ENCODE assay signal across 9 cellular contexts in the genomic region with DNA sequence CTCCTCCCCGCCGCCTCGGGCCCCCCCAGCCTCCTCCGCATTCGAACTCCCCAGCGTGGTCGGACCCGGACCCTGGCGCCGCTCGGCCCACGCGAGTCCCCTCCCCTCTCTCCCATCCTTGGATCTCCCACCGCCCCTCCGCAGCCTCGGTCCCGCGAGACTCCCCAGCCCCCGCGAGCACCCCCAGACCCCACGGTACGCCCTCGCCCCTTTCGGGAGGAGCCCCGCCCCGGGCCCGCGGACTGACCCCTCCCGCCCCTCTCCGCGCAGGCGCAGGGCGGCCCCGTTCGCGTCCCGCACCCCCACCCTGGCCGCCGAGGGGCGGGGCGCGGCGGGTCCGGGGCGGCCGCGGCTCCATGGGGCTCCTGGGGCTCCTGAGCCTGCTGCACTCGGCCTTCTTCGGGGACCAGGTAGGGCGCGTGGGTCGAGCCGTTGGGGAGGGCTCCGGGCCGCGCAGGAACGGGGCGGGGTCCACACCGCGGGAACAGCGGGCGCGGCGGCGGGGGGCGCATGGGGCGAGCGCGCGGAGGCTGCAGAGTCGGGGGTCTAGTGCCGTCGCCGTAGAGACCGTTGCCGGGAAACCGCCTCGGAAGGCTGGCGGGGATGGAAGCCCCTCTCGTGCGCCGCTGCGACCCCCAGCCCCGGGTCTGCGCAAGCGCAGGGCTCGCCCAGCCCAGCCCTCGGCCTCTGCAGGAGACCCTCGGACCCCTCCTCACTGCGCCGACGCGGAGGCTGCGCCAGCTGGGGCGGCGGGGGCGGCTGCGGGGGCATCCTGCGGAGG. TPM values are rescaled to one million over a fixed set of nuclear protein-coding genes. Genes with fewer than 3 reads are reported as not detected.
DNase-seq lines count a peak whose midpoint lies in the region; ATAC-seq, FAIRE-seq and TF ChIP-seq lines count a peak whose summit lies in the region.
"Had no signal": no experiment of that assay in that cellular context is flagged by ENCODE, and none has a peak within 500 bp of the region (broad histone marks: within the 10 kb centered on the region; RNA-seq: fewer than 3 reads in every experiment).

No MANE protein-coding gene starts in this region.

- H3K4me1 ChIP-seq in A549 (peaks cover 40% of the 10 kb centered on the region), HUES48 (ENCODE audit: control insufficient read depth, insufficient read depth, low read length) (peaks cover 3% of the 10 kb centered on the region; the same call in 1 of the 2 replicates), iPS-20b (ENCODE audit: insufficient read depth, low read length) (no peaks in the 10 kb centered on the region; the same call in 1 of the 2 replicates)

- peak overlapping the region; percentile 63 for H3K4me3 ChIP-seq in A549
- peak overlapping the region; percentile 55 for H3K4me3 ChIP-seq in HUES48 (ENCODE audit: low read depth, low read length)
- peak overlapping the region; percentile 33 for H3K4me3 ChIP-seq in WI38 (ENCODE audit: low read depth, low read length)
- H3K4me3 ChIP-seq in iPS-20b (ENCODE audit: low read length) = peak overlapping the region; percentile 42; the same call in 1 of the 2 replicates

- 0% methylated on average over 8 of the region's 99 CpGs for WGBS in A549 (ENCODE audit: missing lambda C conversion rate)

- peak; percentile 52 to 67 for DNase-seq in A549 (ENCODE audit: low read depth in 1 of 2, low spot score in 1 of 2)
- no peak for DNase-seq in SKM-1 (lab: John Stamatoyannopoulos, UW; ENCODE audit: unreplicated experiment)
- DNase-seq in HT-29 (ENCODE audit: low spot score) = no peak
- DNase-seq in AML-193 (lab: John Stamatoyannopoulos, UW) = no peak

- no peak; the same call in 1 of the 2 replicates for TF ChIP-seq POLR2A in A549 (IDR thresholded peaks at IDR 0.05; ENCODE audit: low read length)

- no peak for TF ChIP-seq RAD21 in A549 (conservative IDR thresholded peaks at IDR 0.05 in 1 of 2, IDR thresholded peaks at IDR 0.05 in 1 of 2)

- H3K9ac ChIP-seq in HUES48 (ENCODE audit: low read depth, low read length) (no peak overlapping the region), iPS-20b (ENCODE audit: low read depth, low read length) (no peak overlapping the region)

- H3K9me3 ChIP-seq in A549 (no peaks in the 10 kb centered on the region), HUES48 (ENCODE audit: control insufficient read depth, insufficient read depth, low read length) (no peaks in the 10 kb centered on the region), iPS-20b (ENCODE audit: insufficient read depth, low read depth, low read length) (no peaks in the 10 kb centered on the region)
- H3K9me3 ChIP-seq: pancreas had no signal

- peak overlapping the region; percentile 91 for H3K4me2 ChIP-seq in A549

- CTCF ChIA-PET in A549 (lab: Yijun Ruan, JAX) = interaction anchor here (0.6 to 2.9 kb wide), 20 partner anchors 8 to 204 kb away, joined by 3 to 34 read pairs (median 3); a partner anchor contains a TSS

- no peak for FAIRE-seq in A549 (lab: Jason Lieb, UNC)
- FAIRE-seq: pancreas had no signal

- no peak for TF ChIP-seq CTCF in A549 (IDR thresholded peaks at IDR 0.05)
- no peak for TF ChIP-seq CTCF in WI38 (IDR thresholded peaks at IDR 0.05; ENCODE audit: low read depth, low read length)

- H3K27ac ChIP-seq in A549 = peak overlapping the region; percentile 79 to 96
- H3K27ac ChIP-seq in HUES48 (ENCODE audit: low read depth, low read length) = no peak overlapping the region
- no peak overlapping the region for H3K27ac ChIP-seq in iPS-20b (ENCODE audit: low read length)
- H3K27ac ChIP-seq: pancreas had no signal

- POLR2A ChIA-PET in A549 (lab: Yijun Ruan, JAX) = interaction anchor here (0.7 to 1.9 kb wide), 3 partner anchors 7 to 177 kb away, joined by 3 to 5 read pairs (median 3); a partner anchor contains a TSS

- TF ChIP-seq EP300 in A549 (IDR thresholded peaks at IDR 0.05) = no peak

- H3K36me3 ChIP-seq in HUES48 (ENCODE audit: control insufficient read depth, insufficient read depth, low read length) = peaks cover 17% of the 10 kb centered on the region
- H3K36me3 ChIP-seq in iPS-20b (ENCODE audit: insufficient read depth, low read depth, low read length) = peaks cover 16% of the 10 kb centered on the region

- ATAC-seq in A549 (peak; percentile 30 to 44), HG02623 (IDR thresholded peaks at IDR 0.05; ENCODE audit: unreplicated experiment) (no peak)

- peaks cover 51% of the 10 kb centered on the region for H3K27me3 ChIP-seq in HUES48 (ENCODE audit: control insufficient read depth, insufficient read depth, low read length)
- peaks cover 59% of the 10 kb centered on the region for H3K27me3 ChIP-seq in iPS-20b (ENCODE audit: insufficient read depth, low read length)

TF ChIP-seq in A549, 52 proteins besides CTCF, POLR2A, EP300 and RAD21 (continues in another document):
- TF ChIP-seq HOXB13 (CRISPR knock-in tag; IDR thresholded peaks at IDR 0.05; ENCODE audit: low read depth) (no peak), HDAC2 (IDR thresholded peaks at IDR 0.05) (no peak), MAFK (IDR thresholded peaks at IDR 0.05; ENCODE audit: partially characterized antibody) (no peak), ZSCAN20 (CRISPR knock-in tag; IDR thresholded peaks at IDR 0.05) (no peak), PHF8 (IDR thresholded peaks at IDR 0.05; ENCODE audit: borderline replicate concordance, low read depth) (no peak), HEYL (CRISPR knock-in tag; IDR thresholded peaks at IDR 0.05) (no peak), SMC3 (IDR thresholded peaks at IDR 0.05) (no peak), CEBPB (IDR thresholded peaks at IDR 0.05) (no peak), ZFP36 (IDR thresholded peaks at IDR 0.05; ENCODE audit: borderline replicate concordance, partially characterized antibody) (no peak), ZC3H11A (IDR thresholded peaks at IDR 0.05) (no peak), RARB (CRISPR knock-in tag; IDR thresholded peaks at IDR 0.05) (no peak), FOXS1 (CRISPR knock-in tag; IDR thresholded peaks at IDR 0.05) (no peak), CHD2 (IDR thresholded peaks at IDR 0.05; ENCODE audit: low read length, partially characterized antibody) (no peak)
- TF ChIP-seq, protein P1, sequence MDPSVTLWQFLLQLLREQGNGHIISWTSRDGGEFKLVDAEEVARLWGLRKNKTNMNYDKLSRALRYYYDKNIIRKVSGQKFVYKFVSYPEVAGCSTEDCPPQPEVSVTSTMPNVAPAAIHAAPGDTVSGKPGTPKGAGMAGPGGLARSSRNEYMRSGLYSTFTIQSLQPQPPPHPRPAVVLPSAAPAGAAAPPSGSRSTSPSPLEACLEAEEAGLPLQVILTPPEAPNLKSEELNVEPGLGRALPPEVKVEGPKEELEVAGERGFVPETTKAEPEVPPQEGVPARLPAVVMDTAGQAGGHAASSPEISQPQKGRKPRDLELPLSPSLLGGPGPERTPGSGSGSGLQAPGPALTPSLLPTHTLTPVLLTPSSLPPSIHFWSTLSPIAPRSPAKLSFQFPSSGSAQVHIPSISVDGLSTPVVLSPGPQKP (IDR thresholded peaks at IDR 0.05; ENCODE audit: low read depth, low read length) = no peak
- TF ChIP-seq, protein P2, sequence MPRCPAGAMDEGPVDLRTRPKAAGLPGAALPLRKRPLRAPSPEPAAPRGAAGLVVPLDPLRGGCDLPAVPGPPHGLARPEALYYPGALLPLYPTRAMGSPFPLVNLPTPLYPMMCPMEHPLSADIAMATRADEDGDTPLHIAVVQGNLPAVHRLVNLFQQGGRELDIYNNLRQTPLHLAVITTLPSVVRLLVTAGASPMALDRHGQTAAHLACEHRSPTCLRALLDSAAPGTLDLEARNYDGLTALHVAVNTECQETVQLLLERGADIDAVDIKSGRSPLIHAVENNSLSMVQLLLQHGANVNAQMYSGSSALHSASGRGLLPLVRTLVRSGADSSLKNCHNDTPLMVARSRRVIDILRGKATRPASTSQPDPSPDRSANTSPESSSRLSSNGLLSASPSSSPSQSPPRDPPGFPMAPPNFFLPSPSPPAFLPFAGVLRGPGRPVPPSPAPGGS (IDR thresholded peaks at IDR 0.05) = no peak

RNA-seq across cellular contexts. Expression of a gene that starts 3.8 kb away (rescaled TPM):
- polyA plus RNA-seq in A549 (2011; rRNA removed) = 0.32 and 0.36 TPM in 2 replicates
- 1.2 and 1.5 TPM in 2 replicates for polyA plus RNA-seq in A549 (2012; cell fraction: cytosol; rRNA removed)
- polyA plus RNA-seq in A549 (2012; cell fraction: nucleus; rRNA removed) = 1.8 and 3.5 TPM in 2 replicates
- polyA plus RNA-seq in A549 (2017; fragmentation: RNase III; extraction: RNeasy Plus Mini Kit Qiagen cat#74134 plus additional on column Dnase treatment) = 1.3 to 1.6 TPM (median 1.6 TPM) in 3 replicates
- polyA minus RNA-seq in A549 (2011; rRNA and poly(A)+ RNA removed) = 0.68 and 1.0 TPM in 2 replicates
- total RNA-seq in HT-29 (2014; rRNA removed; shearing (Covaris generic)) = 0.16 and 0.43 TPM in 2 replicates

RNA-seq across cellular contexts. Expression of a gene that starts 7.9 kb away (rescaled TPM):
- polyA plus RNA-seq in A549 (2011; rRNA removed) (485 and 525 TPM in 2 replicates), A549 (2017; fragmentation: RNase III; extraction: RNeasy Plus Mini Kit Qiagen cat#74134 plus additional on column Dnase treatment) (1,370 to 1,458 TPM (median 1,378 TPM) in 3 replicates)
- polyA plus RNA-seq in A549 (2012; cell fraction: cytosol; rRNA removed) = 2,687 and 2,770 TPM in 2 replicates
- 2,142 and 3,339 TPM in 2 replicates for polyA plus RNA-seq in A549 (2012; cell fraction: nucleus; rRNA removed)
- 298 and 489 TPM in 2 replicates for polyA minus RNA-seq in A549 (2011; rRNA and poly(A)+ RNA removed)
- total RNA-seq in HT-29 (2014; rRNA removed; shearing (Covaris generic)) = 2,135 and 2,483 TPM in 2 replicates

RNA-seq across cellular contexts. Expression of a gene that starts 32.9 kb away (rescaled TPM):
- polyA plus RNA-seq in A549 (2011; rRNA removed) = 6.5 and 8.2 TPM in 2 replicates
- polyA plus RNA-seq in A549 (2012; cell fraction: cytosol; rRNA removed) = 21.1 and 30.9 TPM in 2 replicates
- polyA plus RNA-seq in A549 (2012; cell fraction: nucleus; rRNA removed) = 25.1 and 28.4 TPM in 2 replicates
- 17.1 to 20.7 TPM (median 18.9 TPM) in 3 replicates for polyA plus RNA-seq in A549 (2017; fragmentation: RNase III; extraction: RNeasy Plus Mini Kit Qiagen cat#74134 plus additional on column Dnase treatment)
- polyA minus RNA-seq in A549 (2011; rRNA and poly(A)+ RNA removed) = 5.0 and 6.4 TPM in 2 replicates
- total RNA-seq in HT-29 (2014; rRNA removed; shearing (Covaris generic)) = 56.0 and 72.9 TPM in 2 replicates

RNA-seq across cellular contexts. Expression of a gene that starts 38.7 kb away (rescaled TPM):
- polyA plus RNA-seq in A549 (2011; rRNA removed) (47.8 and 58.9 TPM in 2 replicates), A549 (2017; fragmentation: RNase III; extraction: RNeasy Plus Mini Kit Qiagen cat#74134 plus additional on column Dnase treatment) (86.3 to 87.7 TPM (median 86.5 TPM) in 3 replicates)
- 71.1 and 85.7 TPM in 2 replicates for polyA plus RNA-seq in A549 (2012; cell fraction: cytosol; rRNA removed)
- 80.2 and 89.4 TPM in 2 replicates for polyA plus RNA-seq in A549 (2012; cell fraction: nucleus; rRNA removed)
- 29.1 and 40.5 TPM in 2 replicates for polyA minus RNA-seq in A549 (2011; rRNA and poly(A)+ RNA removed)
- total RNA-seq in HT-29 (2014; rRNA removed; shearing (Covaris generic)) = 223 and 234 TPM in 2 replicates

RNA-seq across cellular contexts. Expression of a gene that starts 44.0 kb away (rescaled TPM):
- 0.76 and 1.0 TPM in 2 replicates for polyA plus RNA-seq in A549 (2011; rRNA removed)
- polyA plus RNA-seq in A549 (2012; cell fraction: cytosol; rRNA removed) = 2.1 and 2.2 TPM in 2 replicates
- polyA plus RNA-seq in A549 (2012; cell fraction: nucleus; rRNA removed) = 17.3 and 28.8 TPM in 2 replicates
- polyA plus RNA-seq in A549 (2017; fragmentation: RNase III; extraction: RNeasy Plus Mini Kit Qiagen cat#74134 plus additional on column Dnase treatment) = 1.2 to 3.7 TPM (median 2.1 TPM) in 3 replicates
- polyA minus RNA-seq in A549 (2011; rRNA and poly(A)+ RNA removed) = 0.45 and 2.3 TPM in 2 replicates
- total RNA-seq in HT-29 (2014; rRNA removed; shearing (Covaris generic)) = 0.99 and 2.1 TPM in 2 replicates

Comparison
In these comparisons a context has a peak if more than half of its experiments do, and no peak if none do; other contexts are left out.
1. DNase-seq: peak in A549 (2 of 2); none in SKM-1 (single experiment), HT-29 (single experiment) and AML-193 (0 of 2).
2. H3K27ac ChIP-seq: peak in A549 (2 of 2); none in HUES48 (single experiment) and iPS-20b (single experiment).
3. Peak in every context shown above with its lines, with median percentiles within 50 percentile points of each other: H3K4me3 ChIP-seq.